ENCODE assay signal across 19 cellular contexts in the genomic region with DNA sequence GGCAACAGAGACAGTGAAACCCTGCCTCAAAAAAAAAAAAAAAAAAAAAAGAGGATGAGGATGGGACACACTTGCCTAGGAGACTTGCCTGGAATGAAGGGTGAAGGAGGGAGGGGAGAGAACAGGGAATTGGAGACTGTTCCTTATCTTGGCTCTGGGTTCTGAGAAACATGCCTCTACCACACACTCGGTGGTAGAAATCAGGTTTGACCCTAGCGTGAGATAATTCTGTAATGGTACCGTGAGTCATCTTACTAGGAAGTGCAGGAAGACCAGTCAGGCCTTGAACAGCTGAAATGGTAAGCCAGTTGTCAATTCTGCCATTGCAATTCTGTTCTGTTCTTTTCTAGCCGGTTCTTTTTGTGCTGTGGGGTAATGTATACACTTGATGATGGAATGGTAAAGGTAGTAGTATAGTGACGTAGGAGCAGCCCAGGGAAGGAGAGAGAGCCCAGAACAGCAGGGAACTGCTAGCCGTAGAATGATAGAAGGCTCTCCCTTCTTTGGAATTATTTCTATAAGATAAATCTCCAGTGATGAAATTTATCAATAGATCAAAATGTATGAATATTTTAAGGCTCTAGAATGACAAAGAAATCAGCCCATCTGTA. TPM values are rescaled to one million over a fixed set of nuclear protein-coding genes. Genes with fewer than 3 reads are reported as not detected.
DNase-seq lines count a peak whose midpoint lies in the region; FAIRE-seq and TF ChIP-seq lines count a peak whose summit lies in the region.
"Had no signal": no experiment of that assay in that cellular context is flagged by ENCODE, and none has a peak within 500 bp of the region (broad histone marks: within the 10 kb centered on the region; RNA-seq: fewer than 3 reads in every experiment).

No MANE protein-coding gene starts in this region.

- WGBS in adrenal gland, 4 donors = 49 to 75% (median 59%) methylated on average over 6 of the region's 6 CpGs

- TF ChIP-seq POLR2A in adrenal gland (IDR thresholded peaks at IDR 0.05) = no peak

- FAIRE-seq in keratinocyte (lab: Jason Lieb, UNC) = peak; percentile 17

- intact Hi-C loops in adrenal gland (cut with DNase I) (no loop called here), A673 (cut with micrococcal nuclease; ENCODE audit: unreplicated experiment) (no loop called here)

- DNase-seq in EL = peak; percentile 59
- peak; percentile 96 for DNase-seq in LHCN-M2 (ENCODE audit: low read depth)
- peak in 3 of 7 donors; percentile 30 to 45 (median 44) for DNase-seq in adrenal gland
- no peak for DNase-seq in keratinocyte (ENCODE audit: low read depth, low spot score)
- DNase-seq in putamen (ENCODE audit: low spot score) = no peak
- no peak for DNase-seq in dedifferentiated amniotic fluid mesenchymal stem cell (ENCODE audit: extremely low spot score)
- DNase-seq in A673 (ENCODE audit: low spot score) = no peak
- no peak for DNase-seq in WERI-Rb-1
- DNase-seq: caudate nucleus, DMS53, GOT3, heart left ventricle, Karpas-422, NCI-H2081, NCI-H748 treated with DMSO at 0.1 percent for 48 hours, substantia nigra, T-helper 2 cell had no signal

- H4K20me1 ChIP-seq in keratinocyte (ENCODE audit: control insufficient read depth, extremely low read depth, insufficient read depth, low read length) = no peaks in the 10 kb centered on the region

- no peak overlapping the region for H3K9ac ChIP-seq in keratinocyte (ENCODE audit: control insufficient read depth, extremely low read depth, insufficient read depth, low read length)
- H3K9ac ChIP-seq: parathyroid adenoma had no signal

- CTCF ChIA-PET in A673 (lab: Charles Lee) = no interaction called here

- H3K4me2 ChIP-seq in keratinocyte (ENCODE audit: control insufficient read depth, extremely low read depth, insufficient read depth, low read depth, low read length) = no peak overlapping the region

- POLR2A ChIA-PET in A673 (lab: Charles Lee; ENCODE audit: low non-redundant PET) = interaction anchor here (0.7 kb wide), 1 partner anchor 618 kb away, joined by 13 read pairs; no protein-coding TSS in a partner anchor

- TF ChIP-seq CTCF in adrenal gland (IDR thresholded peaks at IDR 0.05) (no peak), keratinocyte (optimal IDR thresholded peaks at IDR 0.05 in 1 of 3, IDR thresholded peaks at IDR 0.05 in 1 of 3, conservative IDR thresholded peaks at IDR 0.05 in 1 of 3; ENCODE audit: extremely low read depth in 1 of 3, insufficient read depth in 2 of 3, low read length in 3 of 3) (no peak), A673 (conservative IDR thresholded peaks at IDR 0.05; ENCODE audit: low read depth, low read length) (no peak), WERI-Rb-1 (IDR thresholded peaks at IDR 0.05; ENCODE audit: low read depth, low read length) (no peak)

- dilution Hi-C loops in keratinocyte (cut with MboI; ENCODE audit: extremely low pct_ligation_motif_present, low sequenced_read_pairs) = no loop called here

- H3K27me3 ChIP-seq in adrenal gland = no peaks in the 10 kb centered on the region
- no peaks in the 10 kb centered on the region for H3K27me3 ChIP-seq in keratinocyte (ENCODE audit: control insufficient read depth, extremely low read depth, insufficient read depth, low read length)
- no peaks in the 10 kb centered on the region for H3K27me3 ChIP-seq in A673 (replicated peaks; ENCODE audit: insufficient read depth, low read depth, low read length, poor library complexity)
- H3K27me3 ChIP-seq in WERI-Rb-1 (ENCODE audit: insufficient read depth, low read depth, severe bottlenecking) = no peaks in the 10 kb centered on the region
- H3K27me3 ChIP-seq: heart left ventricle had no signal

- no peak overlapping the region for H2AFZ ChIP-seq in keratinocyte (ENCODE audit: control insufficient read depth, low read length)
- H2AFZ ChIP-seq: parathyroid adenoma had no signal

- H3K4me1 ChIP-seq in adrenal gland (replicated peaks in 1 of 2) (peaks cover 23 to 42% of the 10 kb centered on the region in 2 donors), keratinocyte (ENCODE audit: control insufficient read depth, extremely low read depth, insufficient read depth, low read length) (peaks cover 4% of the 10 kb centered on the region), A673 (ENCODE audit: insufficient read depth, low read length, poor library complexity, severe bottlenecking) (peaks cover 6% of the 10 kb centered on the region)

- no TSS peak for BruUV-seq in A673 (replicated peaks; lab: Mats Ljungman, UMichigan)

- no peaks in the 10 kb centered on the region for H3K9me1 ChIP-seq in keratinocyte (ENCODE audit: control insufficient read depth, extremely low read depth, insufficient read depth, low read length)

- H3K36me3 ChIP-seq in adrenal gland (replicated peaks in 1 of 2) (no peaks in the 10 kb centered on the region), keratinocyte (ENCODE audit: control insufficient read depth in 2 of 2, extremely low read depth in 1 of 2, insufficient read depth in 2 of 2, low read length in 2 of 2) (no peaks in the 10 kb centered on the region), A673 (ENCODE audit: insufficient read depth, low read length, poor library complexity, severe bottlenecking) (no peaks in the 10 kb centered on the region), WERI-Rb-1 (no peaks in the 10 kb centered on the region)

- H3K9me3 ChIP-seq in adrenal gland (replicated peaks in 1 of 3) (no peaks in the 10 kb centered on the region), keratinocyte (ENCODE audit: control insufficient read depth, low read depth, low read length) (no peaks in the 10 kb centered on the region), A673 (ENCODE audit: low read depth, low read length, poor library complexity, severe bottlenecking) (no peaks in the 10 kb centered on the region), WERI-Rb-1 (ENCODE audit: severe bottlenecking) (no peaks in the 10 kb centered on the region)
- H3K9me3 ChIP-seq: heart left ventricle had no signal

- no peak overlapping the region for H3K4me3 ChIP-seq in adrenal gland
- H3K4me3 ChIP-seq in keratinocyte (ENCODE audit: control insufficient read depth in 2 of 3, extremely low read depth in 1 of 3, insufficient read depth in 2 of 3, low read depth in 1 of 3, low read length in 3 of 3) = no peak overlapping the region
- H3K4me3 ChIP-seq in A673 (ENCODE audit: low read depth, low read length, poor library complexity, severe bottlenecking) = no peak overlapping the region
- no peak overlapping the region for H3K4me3 ChIP-seq in WERI-Rb-1 (ENCODE audit: low read depth, low read length)
- H3K4me3 ChIP-seq: heart left ventricle had no signal

- H3K79me2 ChIP-seq in keratinocyte (ENCODE audit: control insufficient read depth, insufficient read depth, low read length) = peaks cover 11% of the 10 kb centered on the region

- peak overlapping the region; percentile 20 to 96 (median 77) for H3K27ac ChIP-seq in adrenal gland
- no peak overlapping the region for H3K27ac ChIP-seq in keratinocyte (ENCODE audit: control insufficient read depth, insufficient read depth, low read length)
- H3K27ac ChIP-seq in A673 (ENCODE audit: low read depth, low read length, poor library complexity, severe bottlenecking) = no peak overlapping the region
- no peak overlapping the region for H3K27ac ChIP-seq in WERI-Rb-1
- H3K27ac ChIP-seq: parathyroid adenoma, RWPE1 had no signal

RNA-seq across cellular contexts. Expression of gene AMBRA1, which starts 3.9 kb away (rescaled TPM):
- total RNA-seq in LHCN-M2 (2014; rRNA removed) (19.8 and 20.9 TPM in 2 replicates), adrenal gland (10 to 100 TPM; 40.4 to 73.3 (median 59.7) TPM), A673 (2021) (69.9 and 78.1 TPM in 2 replicates)
- 10.3 TPM for polyA plus RNA-seq in LHCN-M2 (2012)
- polyA plus RNA-seq in adrenal gland (10 to 100 TPM; 16.2 to 22.8 (median 17.7) TPM), keratinocyte (8.6 to 15.2 TPM (median 10.5 TPM) in 3 replicates)
- polyA plus RNA-seq in keratinocyte (2011; ENCODE audit: low read depth) = 6.6 TPM
- polyA plus RNA-seq in keratinocyte (2011; cell fraction: cytosol; rRNA removed) = 7.8 and 9.3 TPM in 2 replicates
- polyA plus RNA-seq in keratinocyte (2011; cell fraction: nucleus; rRNA removed) = 23.8 and 31.0 TPM in 2 replicates
- 9.9 and 15.1 TPM in 2 replicates for polyA plus RNA-seq in keratinocyte (2012; ENCODE audit: low replicate concordance)
- polyA minus RNA-seq in keratinocyte = 26.2 to 42.9 TPM (median 34.1 TPM) in 3 replicates
- polyA minus RNA-seq in keratinocyte (2011; cell fraction: cytosol; rRNA and poly(A)+ RNA removed) = 16.5 TPM
- 38.9 and 58.6 TPM in 2 replicates for polyA minus RNA-seq in keratinocyte (2011; cell fraction: nucleus; rRNA and poly(A)+ RNA removed)

RNA-seq across cellular contexts. Expression of gene HARBI1, which starts 19.3 kb away (rescaled TPM):
- total RNA-seq in LHCN-M2 (2014; rRNA removed) = 3.4 and 5.3 TPM in 2 replicates
- polyA plus RNA-seq in LHCN-M2 (2012) = 3.0 TPM
- 1 to 10 TPM; 4.5 to 7.4 (median 6.0) TPM for total RNA-seq in adrenal gland
- polyA plus RNA-seq in adrenal gland = 1 to 10 TPM; 1.5 to 6.9 (median 3.0) TPM
- 5.5 to 6.4 TPM (median 5.6 TPM) in 3 replicates for polyA plus RNA-seq in keratinocyte
- 1.4 TPM for polyA plus RNA-seq in keratinocyte (2011; ENCODE audit: low read depth)
- polyA plus RNA-seq in keratinocyte (2011; cell fraction: cytosol; rRNA removed) = 3.5 and 5.6 TPM in 2 replicates
- polyA plus RNA-seq in keratinocyte (2011; cell fraction: nucleus; rRNA removed) = 5.6 and 6.1 TPM in 2 replicates
- polyA plus RNA-seq in keratinocyte (2012; ENCODE audit: low replicate concordance) = 4.2 and 4.7 TPM in 2 replicates
- polyA minus RNA-seq in keratinocyte = 2.2 to 11.1 TPM (median 7.4 TPM) in 3 replicates
- polyA minus RNA-seq in keratinocyte (2011; cell fraction: cytosol; rRNA and poly(A)+ RNA removed) = 2.9 TPM
- polyA minus RNA-seq in keratinocyte (2011; cell fraction: nucleus; rRNA and poly(A)+ RNA removed) = 3.4 and 7.9 TPM in 2 replicates
- total RNA-seq in A673 (2021) = 10.1 and 11.6 TPM in 2 replicates

RNA-seq across cellular contexts. Expression of gene ATG13, which starts 19.6 kb away (rescaled TPM):
- total RNA-seq in LHCN-M2 (2014; rRNA removed) = 54.2 and 70.2 TPM in 2 replicates
- 31.4 TPM for polyA plus RNA-seq in LHCN-M2 (2012)
- total RNA-seq in adrenal gland = 100 to 1,000 TPM in 5 of 8 donors, 10 to 100 TPM in 3; 68.9 to 177 (median 108) TPM
- 10 to 100 TPM; 31.0 to 62.9 (median 57.0) TPM for polyA plus RNA-seq in adrenal gland
- 33.3 to 42.9 TPM (median 34.3 TPM) in 3 replicates for polyA plus RNA-seq in keratinocyte
- 18.4 TPM for polyA plus RNA-seq in keratinocyte (2011; ENCODE audit: low read depth)
- polyA plus RNA-seq in keratinocyte (2011; cell fraction: cytosol; rRNA removed) = 37.5 and 50.6 TPM in 2 replicates
- polyA plus RNA-seq in keratinocyte (2011; cell fraction: nucleus; rRNA removed) = 55.8 and 58.2 TPM in 2 replicates
- polyA plus RNA-seq in keratinocyte (2012; ENCODE audit: low replicate concordance) = 30.8 and 33.3 TPM in 2 replicates
- 67.8 to 94.6 TPM (median 94.6 TPM) in 3 replicates for polyA minus RNA-seq in keratinocyte
- polyA minus RNA-seq in keratinocyte (2011; cell fraction: cytosol; rRNA and poly(A)+ RNA removed) = 46.0 TPM
- 30.9 and 48.6 TPM in 2 replicates for polyA minus RNA-seq in keratinocyte (2011; cell fraction: nucleus; rRNA and poly(A)+ RNA removed)
- total RNA-seq in A673 (2021) = 155 and 158 TPM in 2 replicates

Comparison
In these comparisons a context has a peak if more than half of its experiments do, and no peak if none do; other contexts are left out.
1. DNase-seq: peak in EL (single experiment) and LHCN-M2 (single experiment); none in keratinocyte (single experiment), putamen (single experiment), dedifferentiated amniotic fluid mesenchymal stem cell (single experiment), A673 (single experiment) and WERI-Rb-1 (single experiment).
2. H3K27ac ChIP-seq: peak in adrenal gland (5 of 5); none in keratinocyte (single experiment), A673 (single experiment) and WERI-Rb-1 (single experiment).